In the genomic region with DNA sequence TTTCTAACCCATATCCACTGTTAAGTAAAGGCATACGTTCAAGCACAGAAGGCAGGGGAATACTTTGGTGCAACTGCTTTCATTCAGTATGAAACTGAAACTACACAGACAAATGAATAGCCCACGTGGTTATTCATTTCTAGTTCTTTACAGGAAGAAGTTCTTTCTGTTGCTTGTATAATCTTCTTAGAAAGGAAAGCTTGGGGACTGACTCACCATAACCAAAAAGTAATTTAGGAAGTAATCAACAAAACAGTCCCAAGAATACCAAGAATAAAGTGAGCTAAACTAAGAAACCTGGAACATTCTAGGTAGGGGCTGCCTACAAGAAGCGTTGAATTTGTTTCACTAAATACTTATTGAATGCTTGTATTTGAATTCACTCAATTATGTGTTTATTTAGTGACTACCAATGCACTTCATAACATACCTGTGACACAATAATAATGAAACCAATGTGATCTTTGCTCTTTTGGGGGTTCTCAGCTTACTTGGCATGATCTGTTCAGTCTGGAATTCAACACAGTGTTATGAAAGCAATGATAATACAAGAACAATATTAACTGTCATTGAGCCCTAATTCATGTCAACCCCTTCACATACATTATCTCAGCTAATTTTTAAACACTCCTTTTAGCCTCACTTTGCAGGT, we compare ENCODE assay signal across 8 cellular contexts. TPM values are rescaled to one million over a fixed set of nuclear protein-coding genes. Genes with fewer than 3 reads are reported as not detected.
DNase-seq lines count a peak whose midpoint lies in the region; ATAC-seq, FAIRE-seq and TF ChIP-seq lines count a peak whose summit lies in the region.

No MANE protein-coding gene starts in this region.

- H3K9ac ChIP-seq in kidney (ENCODE audit: low read length in 2 of 2) = no peak overlapping the region

- DNase-seq in GM03348 (ENCODE audit: low spot score) (peak; percentile 41), kidney (no peak), NCI-H2081 (lab: John Stamatoyannopoulos, UW) (no peak), transverse colon (no peak), NCI-H524 treated with DMSO at 0.1 percent for 48 hours (lab: John Stamatoyannopoulos, UW) (no peak)
- DNase-seq in activated CD4-positive, alpha-beta memory T cell treated with anti-CD3 and anti-CD28 coated beads, Interleukin-2, amount 10 ng/mL, durations not matched to agents 7 days and 5 days = no peak

- CTCF ChIA-PET in activated CD4-positive, alpha-beta memory T cell treated with anti-CD3 and anti-CD28 coated beads, Interleukin-2, amount 10 ng/mL, durations not matched to agents 7 days and 5 days (lab: Charles Lee) = interaction anchor here (1.0 to 8.9 kb wide), 7 partner anchors 9 to 65 kb away, joined by 3 to 128 read pairs (median 4); a partner anchor contains a TSS

- H3K27me3 ChIP-seq in transverse colon = no peaks in the 10 kb centered on the region

- 22 to 31% methylated on average over 3 of the region's 3 CpGs for WGBS in transverse colon (ENCODE audit: low coverage in 1 of 2), 2 donors

- peaks cover 13% of the 10 kb centered on the region for H3K9me3 Mint-ChIP-seq in activated CD4-positive, alpha-beta memory T cell treated with anti-CD3 and anti-CD28 coated beads, Interleukin-2, amount 10 ng/mL, durations not matched to agents 7 days and 5 days

- H3K4me3 ChIP-seq in kidney (ENCODE audit: low read length in 2 of 2) (peak overlapping the region; percentile 39 to 51), transverse colon (no peak overlapping the region)

- no peak for TF ChIP-seq POLR2A in transverse colon (IDR thresholded peaks at IDR 0.05)

- H3K4me1 ChIP-seq in kidney (ENCODE audit: control insufficient read depth in 1 of 2, insufficient read depth in 1 of 2, low read depth in 1 of 2, low read length in 2 of 2) (peaks cover 0 to 4% of the 10 kb centered on the region in 2 donors), transverse colon (peaks cover 0 to 18% (median 5%) of the 10 kb centered on the region in 4 donors)

- ATAC-seq in GM21381 (IDR thresholded peaks at IDR 0.05; ENCODE audit: unreplicated experiment) = peak; percentile 100
- peak; percentile 98 for ATAC-seq in HG03558 (IDR thresholded peaks at IDR 0.05; ENCODE audit: extremely low read depth, unreplicated experiment)

- TF ChIP-seq CTCF in kidney (IDR thresholded peaks at IDR 0.05; ENCODE audit: borderline replicate concordance, extremely low read depth, insufficient read depth) (no peak), transverse colon (IDR thresholded peaks at IDR 0.05) (no peak)

- POLR2A ChIA-PET in activated CD4-positive, alpha-beta memory T cell treated with anti-CD3 and anti-CD28 coated beads, Interleukin-2, amount 10 ng/mL, durations not matched to agents 7 days and 5 days (lab: Charles Lee) = interaction anchor here (0.9 to 4.7 kb wide), 7 partner anchors 10 to 218 kb away, joined by 3 to 69 read pairs (median 6); a partner anchor contains a TSS

- H3K9me3 ChIP-seq in kidney (ENCODE audit: control insufficient read depth in 1 of 2, low read length in 2 of 2) = no peaks in the 10 kb centered on the region
- H3K9me3 ChIP-seq in transverse colon = no peaks in the 10 kb centered on the region

- intact Hi-C loops in kidney (cut with DNase I) (no loop called here), transverse colon (cut with DNase I; ENCODE audit: low total_unique reads) (no loop called here)

- H3K36me3 Mint-ChIP-seq in activated CD4-positive, alpha-beta memory T cell treated with anti-CD3 and anti-CD28 coated beads, Interleukin-2, amount 10 ng/mL, durations not matched to agents 7 days and 5 days (ENCODE audit: low read depth) = peaks cover 69% of the 10 kb centered on the region

- no peak for TF ChIP-seq EP300 in transverse colon (IDR thresholded peaks at IDR 0.05; ENCODE audit: low read depth)

- peaks cover 32% of the 10 kb centered on the region for H3K4me1 Mint-ChIP-seq in activated CD4-positive, alpha-beta memory T cell treated with anti-CD3 and anti-CD28 coated beads, Interleukin-2, amount 10 ng/mL, durations not matched to agents 7 days and 5 days

- FAIRE-seq in kidney (lab: Jason Lieb, UNC) = no peak

- no peaks in the 10 kb centered on the region for H3K27me3 Mint-ChIP-seq in activated CD4-positive, alpha-beta memory T cell treated with anti-CD3 and anti-CD28 coated beads, Interleukin-2, amount 10 ng/mL, durations not matched to agents 7 days and 5 days

- H3K27ac Mint-ChIP-seq in activated CD4-positive, alpha-beta memory T cell treated with anti-CD3 and anti-CD28 coated beads, Interleukin-2, amount 10 ng/mL, durations not matched to agents 7 days and 5 days = peak overlapping the region; percentile 87

- H3K36me3 ChIP-seq in kidney (ENCODE audit: control insufficient read depth in 1 of 2, insufficient read depth in 2 of 2, low read length in 2 of 2) (no peaks in the 10 kb centered on the region), transverse colon (no peaks in the 10 kb centered on the region)

- peak overlapping the region; percentile 64 for H3K4me3 Mint-ChIP-seq in activated CD4-positive, alpha-beta memory T cell treated with anti-CD3 and anti-CD28 coated beads, Interleukin-2, amount 10 ng/mL, durations not matched to agents 7 days and 5 days

- in situ Hi-C loops in transverse colon (cut with MboI; ENCODE audit: low pct_ligation_motif_present in 1 of 4, low pct_unique_long_range_greater_than_20kb in 1 of 4, low sequenced_read_pairs in 3 of 4) = no loop called here

- no peak overlapping the region for H3K27ac ChIP-seq in kidney (ENCODE audit: low read depth in 2 of 2, low read length in 2 of 2)
- H3K27ac ChIP-seq in transverse colon = peak overlapping the region in 2 of 4 donors; percentile 25 to 33

RNA-seq across cellular contexts. Expression of a gene that starts 25.1 kb away (rescaled TPM):
- 10 to 100 TPM; 11.6 to 12.2 TPM for total RNA-seq in activated CD4-positive, alpha-beta memory T cell treated with anti-CD3 and anti-CD28 coated beads, Interleukin-2, amount 10 ng/mL, durations not matched to agents 7 days and 5 days
- 2.7 TPM for total RNA-seq in kidney
- 0.47 TPM for polyA plus RNA-seq in kidney (ENCODE audit: insufficient read depth, low read depth, low replicate concordance)
- 1 to 10 TPM; 4.9 to 8.9 (median 7.3) TPM for total RNA-seq in transverse colon

Comparison
In these comparisons a context has a peak if more than half of its experiments do, and no peak if none do; other contexts are left out.
1. H3K4me3 ChIP-seq: peak in kidney (2 of 2); none in transverse colon (0 of 4).